Comparison of ENCODE assay signal across 1 cellular context in the genomic region with DNA sequence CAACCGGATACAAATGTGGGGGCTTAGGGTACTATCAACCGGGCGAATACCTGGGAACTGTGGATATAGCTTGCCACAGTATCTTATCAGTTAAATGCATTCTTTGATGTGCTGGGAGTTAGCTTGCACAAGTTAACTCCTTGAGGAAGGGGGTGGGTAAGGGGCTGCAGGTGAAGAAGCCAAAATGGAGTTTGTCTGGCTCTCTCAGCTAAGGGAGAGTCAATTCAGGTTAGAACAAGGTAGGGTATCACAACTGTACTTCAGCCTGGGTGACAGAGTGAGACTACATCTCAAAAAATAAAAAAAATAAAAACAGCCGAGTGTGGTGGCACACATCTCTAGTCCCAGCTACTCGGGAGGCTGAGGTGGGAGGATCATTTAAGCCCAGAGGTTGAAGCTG.
TF ChIP-seq lines count a peak whose summit lies in the region.

No MANE protein-coding gene starts in this region.

TF ChIP-seq in K562, 482 proteins besides CTCF, POLR2A, EP300 and RAD21 (continued from another document and continues in another):
- TF ChIP-seq, protein P1, sequence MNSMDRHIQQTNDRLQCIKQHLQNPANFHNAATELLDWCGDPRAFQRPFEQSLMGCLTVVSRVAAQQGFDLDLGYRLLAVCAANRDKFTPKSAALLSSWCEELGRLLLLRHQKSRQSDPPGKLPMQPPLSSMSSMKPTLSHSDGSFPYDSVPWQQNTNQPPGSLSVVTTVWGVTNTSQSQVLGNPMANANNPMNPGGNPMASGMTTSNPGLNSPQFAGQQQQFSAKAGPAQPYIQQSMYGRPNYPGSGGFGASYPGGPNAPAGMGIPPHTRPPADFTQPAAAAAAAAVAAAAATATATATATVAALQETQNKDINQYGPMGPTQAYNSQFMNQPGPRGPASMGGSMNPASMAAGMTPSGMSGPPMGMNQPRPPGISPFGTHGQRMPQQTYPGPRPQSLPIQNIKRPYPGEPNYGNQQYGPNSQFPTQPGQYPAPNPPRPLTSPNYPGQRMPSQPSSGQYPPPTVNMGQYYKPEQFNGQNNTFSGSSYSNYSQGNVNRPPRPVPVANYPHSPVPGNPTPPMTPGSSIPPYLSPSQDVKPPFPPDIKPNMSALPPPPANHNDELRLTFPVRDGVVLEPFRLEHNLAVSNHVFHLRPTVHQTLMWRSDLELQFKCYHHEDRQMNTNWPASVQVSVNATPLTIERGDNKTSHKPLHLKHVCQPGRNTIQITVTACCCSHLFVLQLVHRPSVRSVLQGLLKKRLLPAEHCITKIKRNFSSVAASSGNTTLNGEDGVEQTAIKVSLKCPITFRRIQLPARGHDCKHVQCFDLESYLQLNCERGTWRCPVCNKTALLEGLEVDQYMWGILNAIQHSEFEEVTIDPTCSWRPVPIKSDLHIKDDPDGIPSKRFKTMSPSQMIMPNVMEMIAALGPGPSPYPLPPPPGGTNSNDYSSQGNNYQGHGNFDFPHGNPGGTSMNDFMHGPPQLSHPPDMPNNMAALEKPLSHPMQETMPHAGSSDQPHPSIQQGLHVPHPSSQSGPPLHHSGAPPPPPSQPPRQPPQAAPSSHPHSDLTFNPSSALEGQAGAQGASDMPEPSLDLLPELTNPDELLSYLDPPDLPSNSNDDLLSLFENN (IDR thresholded peaks at IDR 0.05; ENCODE audit: low read depth in 2 of 2, low read length in 2 of 2): no peak
- TF ChIP-seq, protein P2, sequence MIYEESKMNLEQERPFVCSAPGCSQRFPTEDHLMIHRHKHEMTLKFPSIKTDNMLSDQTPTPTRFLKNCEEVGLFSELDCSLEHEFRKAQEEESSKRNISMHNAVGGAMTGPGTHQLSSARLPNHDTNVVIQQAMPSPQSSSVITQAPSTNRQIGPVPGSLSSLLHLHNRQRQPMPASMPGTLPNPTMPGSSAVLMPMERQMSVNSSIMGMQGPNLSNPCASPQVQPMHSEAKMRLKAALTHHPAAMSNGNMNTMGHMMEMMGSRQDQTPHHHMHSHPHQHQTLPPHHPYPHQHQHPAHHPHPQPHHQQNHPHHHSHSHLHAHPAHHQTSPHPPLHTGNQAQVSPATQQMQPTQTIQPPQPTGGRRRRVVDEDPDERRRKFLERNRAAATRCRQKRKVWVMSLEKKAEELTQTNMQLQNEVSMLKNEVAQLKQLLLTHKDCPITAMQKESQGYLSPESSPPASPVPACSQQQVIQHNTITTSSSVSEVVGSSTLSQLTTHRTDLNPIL (CRISPR knock-in tag; IDR thresholded peaks at IDR 0.05): no peak
- TF ChIP-seq ZNF212 (CRISPR knock-in tag; IDR thresholded peaks at IDR 0.05) (no peak), ZNF217 (CRISPR knock-in tag; IDR thresholded peaks at IDR 0.05) (no peak), GTF2A2 (tag; IDR thresholded peaks at IDR 0.05) (peak; percentile 74), ZNF354B (CRISPR knock-in tag; IDR thresholded peaks at IDR 0.05) (no peak; the same call in 1 of the 2 replicates), NR4A1 (CRISPR knock-in tag; IDR thresholded peaks at IDR 0.05) (no peak), NR4A1 (tag; IDR thresholded peaks at IDR 0.05) (peak; percentile 83), ZNF274 (IDR thresholded peaks at IDR 0.05; ENCODE audit: borderline replicate concordance, low read depth, low read length) (no peak), ZNF165 (CRISPR knock-in tag; IDR thresholded peaks at IDR 0.05; ENCODE audit: borderline replicate concordance) (no peak), DPF2 (IDR thresholded peaks at IDR 0.05) (no peak), ZNF133 (CRISPR knock-in tag; IDR thresholded peaks at IDR 0.05) (no peak), CTBP1 (IDR thresholded peaks at IDR 0.05; ENCODE audit: borderline replicate concordance) (no peak), ERF (CRISPR knock-in tag; IDR thresholded peaks at IDR 0.05) (no peak), E2F3 (CRISPR knock-in tag; IDR thresholded peaks at IDR 0.05) (0 out of 2 replicates have a peak, but pooled peaks have one; percentile 45), SMAD3 (CRISPR knock-in tag; conservative IDR thresholded peaks at IDR 0.05) (0 out of 2 replicates have a peak, but pooled peaks have one; percentile 53), BCOR (IDR thresholded peaks at IDR 0.05) (no peak), SAP30 (IDR thresholded peaks at IDR 0.05; ENCODE audit: borderline replicate concordance, insufficient read depth, low read depth, low read length, poor library complexity, severe bottlenecking) (no peak), RHOXF2B (CRISPR knock-in tag; conservative IDR thresholded peaks at IDR 0.05) (no peak), ZNF79 (CRISPR knock-in tag; IDR thresholded peaks at IDR 0.05; ENCODE audit: low read depth) (peak; percentile 58; the same call in 1 of the 2 replicates), BHLHE40 (IDR thresholded peaks at IDR 0.05; ENCODE audit: low read length) (no peak), MTA3 (IDR thresholded peaks at IDR 0.05; ENCODE audit: borderline replicate concordance) (no peak), ZKSCAN8 (CRISPR knock-in tag; IDR thresholded peaks at IDR 0.05) (0 out of 2 replicates have a peak, but pooled peaks have one; percentile 38)
- TF ChIP-seq, protein P3, sequence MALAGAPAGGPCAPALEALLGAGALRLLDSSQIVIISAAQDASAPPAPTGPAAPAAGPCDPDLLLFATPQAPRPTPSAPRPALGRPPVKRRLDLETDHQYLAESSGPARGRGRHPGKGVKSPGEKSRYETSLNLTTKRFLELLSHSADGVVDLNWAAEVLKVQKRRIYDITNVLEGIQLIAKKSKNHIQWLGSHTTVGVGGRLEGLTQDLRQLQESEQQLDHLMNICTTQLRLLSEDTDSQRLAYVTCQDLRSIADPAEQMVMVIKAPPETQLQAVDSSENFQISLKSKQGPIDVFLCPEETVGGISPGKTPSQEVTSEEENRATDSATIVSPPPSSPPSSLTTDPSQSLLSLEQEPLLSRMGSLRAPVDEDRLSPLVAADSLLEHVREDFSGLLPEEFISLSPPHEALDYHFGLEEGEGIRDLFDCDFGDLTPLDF (CRISPR knock-in tag; IDR thresholded peaks at IDR 0.05): no peak
- TF ChIP-seq, protein P4, sequence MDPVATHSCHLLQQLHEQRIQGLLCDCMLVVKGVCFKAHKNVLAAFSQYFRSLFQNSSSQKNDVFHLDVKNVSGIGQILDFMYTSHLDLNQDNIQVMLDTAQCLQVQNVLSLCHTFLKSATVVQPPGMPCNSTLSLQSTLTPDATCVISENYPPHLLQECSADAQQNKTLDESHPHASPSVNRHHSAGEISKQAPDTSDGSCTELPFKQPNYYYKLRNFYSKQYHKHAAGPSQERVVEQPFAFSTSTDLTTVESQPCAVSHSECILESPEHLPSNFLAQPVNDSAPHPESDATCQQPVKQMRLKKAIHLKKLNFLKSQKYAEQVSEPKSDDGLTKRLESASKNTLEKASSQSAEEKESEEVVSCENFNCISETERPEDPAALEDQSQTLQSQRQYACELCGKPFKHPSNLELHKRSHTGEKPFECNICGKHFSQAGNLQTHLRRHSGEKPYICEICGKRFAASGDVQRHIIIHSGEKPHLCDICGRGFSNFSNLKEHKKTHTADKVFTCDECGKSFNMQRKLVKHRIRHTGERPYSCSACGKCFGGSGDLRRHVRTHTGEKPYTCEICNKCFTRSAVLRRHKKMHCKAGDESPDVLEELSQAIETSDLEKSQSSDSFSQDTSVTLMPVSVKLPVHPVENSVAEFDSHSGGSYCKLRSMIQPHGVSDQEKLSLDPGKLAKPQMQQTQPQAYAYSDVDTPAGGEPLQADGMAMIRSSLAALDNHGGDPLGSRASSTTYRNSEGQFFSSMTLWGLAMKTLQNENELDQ (CRISPR knock-in tag; IDR thresholded peaks at IDR 0.05; ENCODE audit: borderline replicate concordance): no peak
- TF ChIP-seq, protein P5, sequence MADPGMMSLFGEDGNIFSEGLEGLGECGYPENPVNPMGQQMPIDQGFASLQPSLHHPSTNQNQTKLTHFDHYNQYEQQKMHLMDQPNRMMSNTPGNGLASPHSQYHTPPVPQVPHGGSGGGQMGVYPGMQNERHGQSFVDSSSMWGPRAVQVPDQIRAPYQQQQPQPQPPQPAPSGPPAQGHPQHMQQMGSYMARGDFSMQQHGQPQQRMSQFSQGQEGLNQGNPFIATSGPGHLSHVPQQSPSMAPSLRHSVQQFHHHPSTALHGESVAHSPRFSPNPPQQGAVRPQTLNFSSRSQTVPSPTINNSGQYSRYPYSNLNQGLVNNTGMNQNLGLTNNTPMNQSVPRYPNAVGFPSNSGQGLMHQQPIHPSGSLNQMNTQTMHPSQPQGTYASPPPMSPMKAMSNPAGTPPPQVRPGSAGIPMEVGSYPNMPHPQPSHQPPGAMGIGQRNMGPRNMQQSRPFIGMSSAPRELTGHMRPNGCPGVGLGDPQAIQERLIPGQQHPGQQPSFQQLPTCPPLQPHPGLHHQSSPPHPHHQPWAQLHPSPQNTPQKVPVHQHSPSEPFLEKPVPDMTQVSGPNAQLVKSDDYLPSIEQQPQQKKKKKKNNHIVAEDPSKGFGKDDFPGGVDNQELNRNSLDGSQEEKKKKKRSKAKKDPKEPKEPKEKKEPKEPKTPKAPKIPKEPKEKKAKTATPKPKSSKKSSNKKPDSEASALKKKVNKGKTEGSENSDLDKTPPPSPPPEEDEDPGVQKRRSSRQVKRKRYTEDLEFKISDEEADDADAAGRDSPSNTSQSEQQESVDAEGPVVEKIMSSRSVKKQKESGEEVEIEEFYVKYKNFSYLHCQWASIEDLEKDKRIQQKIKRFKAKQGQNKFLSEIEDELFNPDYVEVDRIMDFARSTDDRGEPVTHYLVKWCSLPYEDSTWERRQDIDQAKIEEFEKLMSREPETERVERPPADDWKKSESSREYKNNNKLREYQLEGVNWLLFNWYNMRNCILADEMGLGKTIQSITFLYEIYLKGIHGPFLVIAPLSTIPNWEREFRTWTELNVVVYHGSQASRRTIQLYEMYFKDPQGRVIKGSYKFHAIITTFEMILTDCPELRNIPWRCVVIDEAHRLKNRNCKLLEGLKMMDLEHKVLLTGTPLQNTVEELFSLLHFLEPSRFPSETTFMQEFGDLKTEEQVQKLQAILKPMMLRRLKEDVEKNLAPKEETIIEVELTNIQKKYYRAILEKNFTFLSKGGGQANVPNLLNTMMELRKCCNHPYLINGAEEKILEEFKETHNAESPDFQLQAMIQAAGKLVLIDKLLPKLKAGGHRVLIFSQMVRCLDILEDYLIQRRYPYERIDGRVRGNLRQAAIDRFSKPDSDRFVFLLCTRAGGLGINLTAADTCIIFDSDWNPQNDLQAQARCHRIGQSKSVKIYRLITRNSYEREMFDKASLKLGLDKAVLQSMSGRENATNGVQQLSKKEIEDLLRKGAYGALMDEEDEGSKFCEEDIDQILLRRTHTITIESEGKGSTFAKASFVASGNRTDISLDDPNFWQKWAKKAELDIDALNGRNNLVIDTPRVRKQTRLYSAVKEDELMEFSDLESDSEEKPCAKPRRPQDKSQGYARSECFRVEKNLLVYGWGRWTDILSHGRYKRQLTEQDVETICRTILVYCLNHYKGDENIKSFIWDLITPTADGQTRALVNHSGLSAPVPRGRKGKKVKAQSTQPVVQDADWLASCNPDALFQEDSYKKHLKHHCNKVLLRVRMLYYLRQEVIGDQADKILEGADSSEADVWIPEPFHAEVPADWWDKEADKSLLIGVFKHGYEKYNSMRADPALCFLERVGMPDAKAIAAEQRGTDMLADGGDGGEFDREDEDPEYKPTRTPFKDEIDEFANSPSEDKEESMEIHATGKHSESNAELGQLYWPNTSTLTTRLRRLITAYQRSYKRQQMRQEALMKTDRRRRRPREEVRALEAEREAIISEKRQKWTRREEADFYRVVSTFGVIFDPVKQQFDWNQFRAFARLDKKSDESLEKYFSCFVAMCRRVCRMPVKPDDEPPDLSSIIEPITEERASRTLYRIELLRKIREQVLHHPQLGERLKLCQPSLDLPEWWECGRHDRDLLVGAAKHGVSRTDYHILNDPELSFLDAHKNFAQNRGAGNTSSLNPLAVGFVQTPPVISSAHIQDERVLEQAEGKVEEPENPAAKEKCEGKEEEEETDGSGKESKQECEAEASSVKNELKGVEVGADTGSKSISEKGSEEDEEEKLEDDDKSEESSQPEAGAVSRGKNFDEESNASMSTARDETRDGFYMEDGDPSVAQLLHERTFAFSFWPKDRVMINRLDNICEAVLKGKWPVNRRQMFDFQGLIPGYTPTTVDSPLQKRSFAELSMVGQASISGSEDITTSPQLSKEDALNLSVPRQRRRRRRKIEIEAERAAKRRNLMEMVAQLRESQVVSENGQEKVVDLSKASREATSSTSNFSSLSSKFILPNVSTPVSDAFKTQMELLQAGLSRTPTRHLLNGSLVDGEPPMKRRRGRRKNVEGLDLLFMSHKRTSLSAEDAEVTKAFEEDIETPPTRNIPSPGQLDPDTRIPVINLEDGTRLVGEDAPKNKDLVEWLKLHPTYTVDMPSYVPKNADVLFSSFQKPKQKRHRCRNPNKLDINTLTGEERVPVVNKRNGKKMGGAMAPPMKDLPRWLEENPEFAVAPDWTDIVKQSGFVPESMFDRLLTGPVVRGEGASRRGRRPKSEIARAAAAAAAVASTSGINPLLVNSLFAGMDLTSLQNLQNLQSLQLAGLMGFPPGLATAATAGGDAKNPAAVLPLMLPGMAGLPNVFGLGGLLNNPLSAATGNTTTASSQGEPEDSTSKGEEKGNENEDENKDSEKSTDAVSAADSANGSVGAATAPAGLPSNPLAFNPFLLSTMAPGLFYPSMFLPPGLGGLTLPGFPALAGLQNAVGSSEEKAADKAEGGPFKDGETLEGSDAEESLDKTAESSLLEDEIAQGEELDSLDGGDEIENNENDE (IDR thresholded peaks at IDR 0.05; ENCODE audit: low read depth, low read length): no peak
- TF ChIP-seq, protein P6, sequence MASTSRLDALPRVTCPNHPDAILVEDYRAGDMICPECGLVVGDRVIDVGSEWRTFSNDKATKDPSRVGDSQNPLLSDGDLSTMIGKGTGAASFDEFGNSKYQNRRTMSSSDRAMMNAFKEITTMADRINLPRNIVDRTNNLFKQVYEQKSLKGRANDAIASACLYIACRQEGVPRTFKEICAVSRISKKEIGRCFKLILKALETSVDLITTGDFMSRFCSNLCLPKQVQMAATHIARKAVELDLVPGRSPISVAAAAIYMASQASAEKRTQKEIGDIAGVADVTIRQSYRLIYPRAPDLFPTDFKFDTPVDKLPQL (IDR thresholded peaks at IDR 0.05; ENCODE audit: extremely low read depth, insufficient read length): no peak
- TF ChIP-seq, protein P7, sequence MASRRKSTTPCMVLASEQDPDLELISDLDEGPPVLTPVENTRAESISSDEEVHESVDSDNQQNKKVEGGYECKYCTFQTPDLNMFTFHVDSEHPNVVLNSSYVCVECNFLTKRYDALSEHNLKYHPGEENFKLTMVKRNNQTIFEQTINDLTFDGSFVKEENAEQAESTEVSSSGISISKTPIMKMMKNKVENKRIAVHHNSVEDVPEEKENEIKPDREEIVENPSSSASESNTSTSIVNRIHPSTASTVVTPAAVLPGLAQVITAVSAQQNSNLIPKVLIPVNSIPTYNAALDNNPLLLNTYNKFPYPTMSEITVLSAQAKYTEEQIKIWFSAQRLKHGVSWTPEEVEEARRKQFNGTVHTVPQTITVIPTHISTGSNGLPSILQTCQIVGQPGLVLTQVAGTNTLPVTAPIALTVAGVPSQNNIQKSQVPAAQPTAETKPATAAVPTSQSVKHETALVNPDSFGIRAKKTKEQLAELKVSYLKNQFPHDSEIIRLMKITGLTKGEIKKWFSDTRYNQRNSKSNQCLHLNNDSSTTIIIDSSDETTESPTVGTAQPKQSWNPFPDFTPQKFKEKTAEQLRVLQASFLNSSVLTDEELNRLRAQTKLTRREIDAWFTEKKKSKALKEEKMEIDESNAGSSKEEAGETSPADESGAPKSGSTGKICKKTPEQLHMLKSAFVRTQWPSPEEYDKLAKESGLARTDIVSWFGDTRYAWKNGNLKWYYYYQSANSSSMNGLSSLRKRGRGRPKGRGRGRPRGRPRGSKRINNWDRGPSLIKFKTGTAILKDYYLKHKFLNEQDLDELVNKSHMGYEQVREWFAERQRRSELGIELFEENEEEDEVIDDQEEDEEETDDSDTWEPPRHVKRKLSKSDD (conservative IDR thresholded peaks at IDR 0.05; ENCODE audit: low read length): no peak
- TF ChIP-seq, protein P8, sequence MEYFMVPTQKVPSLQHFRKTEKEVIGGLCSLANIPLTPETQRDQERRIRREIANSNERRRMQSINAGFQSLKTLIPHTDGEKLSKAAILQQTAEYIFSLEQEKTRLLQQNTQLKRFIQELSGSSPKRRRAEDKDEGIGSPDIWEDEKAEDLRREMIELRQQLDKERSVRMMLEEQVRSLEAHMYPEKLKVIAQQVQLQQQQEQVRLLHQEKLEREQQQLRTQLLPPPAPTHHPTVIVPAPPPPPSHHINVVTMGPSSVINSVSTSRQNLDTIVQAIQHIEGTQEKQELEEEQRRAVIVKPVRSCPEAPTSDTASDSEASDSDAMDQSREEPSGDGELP (CRISPR knock-in tag; IDR thresholded peaks at IDR 0.05; ENCODE audit: borderline replicate concordance): no peak
